ENCODE assay signal across 26 cellular contexts in the genomic region with DNA sequence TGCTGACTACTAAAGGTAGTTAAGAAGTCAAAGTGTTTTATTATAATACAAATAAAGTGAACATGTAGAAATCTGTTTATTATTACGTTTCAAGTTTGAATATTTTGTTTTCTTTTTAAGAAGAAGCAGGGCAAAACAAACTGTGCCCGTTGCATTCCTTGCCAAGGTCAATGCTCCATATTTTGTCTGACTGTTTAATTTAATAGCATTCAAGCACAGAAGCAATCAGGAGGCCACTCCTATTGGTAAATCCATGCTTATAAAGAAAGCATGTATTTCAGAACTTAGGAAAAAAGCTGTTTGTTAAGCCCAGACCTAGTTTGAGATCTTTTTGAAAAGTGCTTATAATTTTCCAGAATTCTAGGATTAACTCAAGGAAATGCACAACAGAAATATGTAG. TPM values are rescaled to one million over a fixed set of nuclear protein-coding genes. Genes with fewer than 3 reads are reported as not detected.
DNase-seq lines count a peak whose midpoint lies in the region; ATAC-seq, FAIRE-seq and TF ChIP-seq lines count a peak whose summit lies in the region.
"Had no signal": no experiment of that assay in that cellular context is flagged by ENCODE, and none has a peak within 500 bp of the region (broad histone marks: within the 10 kb centered on the region; RNA-seq: fewer than 3 reads in every experiment).

No MANE protein-coding gene starts in this region.

- H4K8ac ChIP-seq in mesenchymal stem cell (ENCODE audit: low read length): no peak overlapping the region

- DNase-seq in HepG2 (ENCODE audit: low spot score): no peak
- no peak for DNase-seq in OCI-M2 (lab: John Stamatoyannopoulos, UW; ENCODE audit: unreplicated experiment)
- DNase-seq in mesenchymal stem cell: no peak
- DNase-seq: ACHN; activated CD4-positive, alpha-beta T cell treated with anti-CD3 and anti-CD28 coated beads for 36 hours; body of pancreas; CD4-positive, alpha-beta T cell; DMS153; foreskin melanocyte; GDM1; left colon; NCI-H187; NCI-H226; NK-92 treated with Interleukin-12 subunit alpha and Interleukin-12 subunit beta, amount 100 ng/mL, for 24 hours; RPMI8226; stimulated activated CD4-positive, alpha-beta T cell treated with anti-CD3 and anti-CD28 coated beads, Interleukin-4, amount 100 ng/mL, for 1 hour; stomach had no signal

- no peak overlapping the region for H3K9ac ChIP-seq in liver (ENCODE audit: low read depth in 1 of 2, low read length in 2 of 2)
- H3K9ac ChIP-seq in HepG2 (ENCODE audit: insufficient read depth, low read depth, low read length): no peak overlapping the region
- peak overlapping the region; percentile 3 for H3K9ac ChIP-seq in iPS-18a (ENCODE audit: low read length)
- no peak overlapping the region for H3K9ac ChIP-seq in parathyroid adenoma
- no peak overlapping the region for H3K9ac ChIP-seq in mesenchymal stem cell (ENCODE audit: low read length)

- no peaks in the 10 kb centered on the region for H3K36me3 ChIP-seq in liver (ENCODE audit: control insufficient read depth in 4 of 4, insufficient read depth in 3 of 4, low read depth in 1 of 4, low read length in 3 of 4)
- no peaks in the 10 kb centered on the region for H3K36me3 ChIP-seq in HepG2 (replicated peaks in 1 of 2; ENCODE audit: control insufficient read depth in 1 of 2, insufficient read depth in 2 of 2, low read length in 2 of 2)
- no peaks in the 10 kb centered on the region for H3K36me3 ChIP-seq in iPS-18a (ENCODE audit: control insufficient read depth, low read depth, low read length)
- no peaks in the 10 kb centered on the region for H3K36me3 ChIP-seq in parathyroid adenoma (ENCODE audit: control insufficient read depth, insufficient read depth, low read length)
- H3K36me3 ChIP-seq in mesenchymal stem cell (ENCODE audit: control insufficient read depth in 1 of 2, insufficient read depth in 2 of 2, low read depth in 1 of 2, low read length in 2 of 2): no peaks in the 10 kb centered on the region
- H3K36me3 ChIP-seq: stomach had no signal

- H3K27ac ChIP-seq in liver (ENCODE audit: low read depth in 1 of 2, low read length in 2 of 2) (no peak overlapping the region), HepG2 (ENCODE audit: extremely low read length, insufficient read depth, low read length) (no peak overlapping the region), iPS-18a (ENCODE audit: low read length) (peak overlapping the region; percentile 42), parathyroid adenoma (peak overlapping the region; percentile 56), mesenchymal stem cell (ENCODE audit: low read length, poor library complexity, severe bottlenecking) (no peak overlapping the region)
- H3K27ac ChIP-seq: HL-60 had no signal

- H3K4me1 ChIP-seq in liver (ENCODE audit: control insufficient read depth in 4 of 4, insufficient read depth in 4 of 4, low read length in 3 of 4) (peaks cover 0 to 23% (median 23%) of the 10 kb centered on the region in 4 donors), HepG2 (ENCODE audit: insufficient read depth, low read length) (peaks cover 13% of the 10 kb centered on the region; the same call in 1 of the 2 replicates), iPS-18a (ENCODE audit: control insufficient read depth, low read depth, low read length) (peaks cover 76% of the 10 kb centered on the region), parathyroid adenoma (peaks cover 14% of the 10 kb centered on the region), mesenchymal stem cell (ENCODE audit: control insufficient read depth, insufficient read depth, low read depth, low read length) (peaks cover 8% of the 10 kb centered on the region)

- H3K79me2 ChIP-seq in HepG2 (ENCODE audit: insufficient read depth, low read length) (no peaks in the 10 kb centered on the region), parathyroid adenoma (no peaks in the 10 kb centered on the region)

- H3K4me3 ChIP-seq in liver (ENCODE audit: low read depth in 1 of 3, low read length in 3 of 3) (no peak overlapping the region), HepG2 (replicated peaks in 1 of 3; ENCODE audit: insufficient read depth in 1 of 3, low read depth in 2 of 3, low read length in 3 of 3) (no peak overlapping the region), iPS-18a (ENCODE audit: low read length) (no peak overlapping the region), parathyroid adenoma (ENCODE audit: low read depth, low read length) (no peak overlapping the region), mesenchymal stem cell (ENCODE audit: insufficient read depth in 1 of 2, low read depth in 1 of 2, low read length in 2 of 2) (no peak overlapping the region)
- H3K4me3 ChIP-seq: body of pancreas, coronary artery, K562, stomach had no signal

- H3K79me1 ChIP-seq in mesenchymal stem cell (replicated peaks; ENCODE audit: low read length, poor library complexity, severe bottlenecking): peaks cover 4% of the 10 kb centered on the region

- ATAC-seq in HepG2 (no peak), HG02970 (IDR thresholded peaks at IDR 0.05; ENCODE audit: low FRiP score, unreplicated experiment) (no peak), GM21515 (IDR thresholded peaks at IDR 0.05; ENCODE audit: unreplicated experiment) (no peak)
- ATAC-seq: activated CD4-positive, alpha-beta T cell treated with anti-CD3 and anti-CD28 coated beads for 36 hours; body of pancreas; K562; left colon had no signal

- H2AFZ ChIP-seq in HepG2 (ENCODE audit: low read length): no peak overlapping the region
- H2AFZ ChIP-seq in parathyroid adenoma: no peak overlapping the region
- no peak overlapping the region for H2AFZ ChIP-seq in mesenchymal stem cell (ENCODE audit: low read depth, low read length)

- no peak for FAIRE-seq in HepG2 (lab: Jason Lieb, UNC)
- FAIRE-seq: K562, urothelium cell line had no signal

- H3K9me3 ChIP-seq in liver (ENCODE audit: control insufficient read depth in 4 of 4, low read length in 3 of 4) (no peaks in the 10 kb centered on the region), HepG2 (ENCODE audit: low read length) (no peaks in the 10 kb centered on the region), iPS-18a (ENCODE audit: control insufficient read depth, low read depth, low read length) (no peaks in the 10 kb centered on the region), parathyroid adenoma (ENCODE audit: control insufficient read depth, low read length) (no peaks in the 10 kb centered on the region), mesenchymal stem cell (ENCODE audit: control insufficient read depth, low read length) (no peaks in the 10 kb centered on the region)
- H3K9me3 ChIP-seq: body of pancreas, stomach had no signal

- H2BK12ac ChIP-seq in mesenchymal stem cell (ENCODE audit: low read length in 2 of 2): no peak overlapping the region

- H3K14ac ChIP-seq in mesenchymal stem cell (ENCODE audit: low read length in 2 of 2): no peak overlapping the region

- H3K27me3 ChIP-seq in liver (ENCODE audit: control insufficient read depth in 4 of 4, insufficient read depth in 4 of 4, low read length in 3 of 4): no peaks in the 10 kb centered on the region
- H3K27me3 ChIP-seq in HepG2 (ENCODE audit: control insufficient read depth in 1 of 2, insufficient read depth in 2 of 2, low read length in 2 of 2): no peaks in the 10 kb centered on the region
- no peaks in the 10 kb centered on the region for H3K27me3 ChIP-seq in iPS-18a (ENCODE audit: control insufficient read depth, insufficient read depth, low read length)
- no peaks in the 10 kb centered on the region for H3K27me3 ChIP-seq in parathyroid adenoma (ENCODE audit: control insufficient read depth, insufficient read depth, low read length)
- no peaks in the 10 kb centered on the region for H3K27me3 ChIP-seq in mesenchymal stem cell (ENCODE audit: control insufficient read depth in 1 of 2, insufficient read depth in 1 of 2, low read length in 2 of 2)
- H3K27me3 ChIP-seq: body of pancreas, stomach had no signal

- in situ Hi-C loops in HepG2 (cut with HindIII; ENCODE audit: extremely low pct_ligation_motif_present, low pct_unique_long_range_greater_than_20kb): no loop called here

- no peak overlapping the region for H2AK5ac ChIP-seq in mesenchymal stem cell (ENCODE audit: low read length, severe bottlenecking)

- TF ChIP-seq RAD21 in liver (IDR thresholded peaks at IDR 0.05) (no peak), HepG2 (CRISPR knock-in tag; IDR thresholded peaks at IDR 0.05) (no peak)

- H3K4me2 ChIP-seq in HepG2 (ENCODE audit: low read depth, low read length) (no peak overlapping the region), parathyroid adenoma (ENCODE audit: low read length) (no peak overlapping the region), mesenchymal stem cell (ENCODE audit: low read length, poor library complexity, severe bottlenecking) (no peak overlapping the region)

- CTCF ChIA-PET in HepG2 (lab: Yijun Ruan, JAX; ENCODE audit: low intra/inter-chr PET ratio, low total read pairs): no interaction called here

- TF ChIP-seq EP300 in HepG2 (IDR thresholded peaks at IDR 0.05; ENCODE audit: low read depth in 2 of 2, low read length in 2 of 2) (no peak), HepG2 (CRISPR knock-in tag; IDR thresholded peaks at IDR 0.05; ENCODE audit: borderline replicate concordance) (no peak)

- H3K23ac ChIP-seq in mesenchymal stem cell (ENCODE audit: low read length in 2 of 2): no peak overlapping the region

- no peak overlapping the region for H2BK15ac ChIP-seq in mesenchymal stem cell (ENCODE audit: low read depth, poor library complexity, severe bottlenecking)

- H4K91ac ChIP-seq in mesenchymal stem cell (ENCODE audit: low read length): no peak overlapping the region

- 9% methylated on average over 2 of the region's 2 CpGs for WGBS in liver
- WGBS in HepG2 (ENCODE audit: low lambda C conversion rate): 30% methylated on average over 2 of the region's 2 CpGs
- 57% methylated on average over 1 of the region's 2 CpGs for WGBS in mesenchymal stem cell

- H2BK5ac ChIP-seq in mesenchymal stem cell (ENCODE audit: low read depth, low read length, poor library complexity, severe bottlenecking): no peak overlapping the region

- H2BK120ac ChIP-seq in mesenchymal stem cell (ENCODE audit: low read depth, low read length): no peak overlapping the region

- H3K4ac ChIP-seq in mesenchymal stem cell (ENCODE audit: low read depth in 1 of 2, low read length in 2 of 2): no peak overlapping the region

- no TSS peak for BruUV-seq in HepG2 (replicated peaks; lab: Mats Ljungman, UMichigan)

- TF ChIP-seq POLR2A in HepG2 (IDR thresholded peaks at IDR 0.05; ENCODE audit: insufficient read depth in 1 of 2, low read depth in 2 of 2, low read length in 2 of 2): no peak

- POLR2A ChIA-PET in HepG2 (lab: Yijun Ruan, JAX): no interaction called here

- H3K18ac ChIP-seq in mesenchymal stem cell (ENCODE audit: low read depth in 1 of 2, low read length in 2 of 2): no peak overlapping the region

- TF ChIP-seq CTCF in liver (IDR thresholded peaks at IDR 0.05; ENCODE audit: low read depth, low read length, missing input control): no peak
- TF ChIP-seq CTCF in HepG2 (CRISPR knock-in tag; IDR thresholded peaks at IDR 0.05): no peak
- TF ChIP-seq CTCF in parathyroid adenoma (IDR thresholded peaks at IDR 0.05): no peak

- H4K20me1 ChIP-seq in HepG2 (ENCODE audit: insufficient read depth, low read length): no peaks in the 10 kb centered on the region

- intact Hi-C loops in HepG2 (cut with micrococcal nuclease; ENCODE audit: unreplicated experiment): no loop called here

RNA-seq across cellular contexts. Expression of a gene that starts 51.6 kb away (rescaled TPM):
- total RNA-seq in liver: 10 to 100 TPM; 16.6 to 17.2 TPM
- 1 to 10 TPM; 3.8 to 7.3 TPM for polyA plus RNA-seq in liver
- total RNA-seq in HepG2 (2016; rRNA removed; fragmentation: Illumina TruSeq; extraction: Trizol): 4.3 and 4.8 TPM in 2 replicates
- 1.1 and 1.9 TPM in 2 replicates for total RNA-seq in HepG2 (2016; cell fraction: cytosol; rRNA removed; fragmentation: Illumina TruSeq; extraction: Trizol; ENCODE audit: low read depth)
- 4.6 and 5.0 TPM in 2 replicates for total RNA-seq in HepG2 (2016; cell fraction: insoluble cytoplasmic fraction; rRNA removed; fragmentation: Illumina TruSeq; extraction: Trizol)
- total RNA-seq in HepG2 (2016; cell fraction: membrane; rRNA removed; fragmentation: Illumina TruSeq; extraction: Trizol): 2.0 and 2.2 TPM in 2 replicates
- total RNA-seq in HepG2 (2016; cell fraction: nucleus; rRNA removed; fragmentation: Illumina TruSeq; extraction: Trizol): 5.8 and 7.5 TPM in 2 replicates
- 2.5 and 2.7 TPM in 2 replicates for polyA plus RNA-seq in HepG2 (2011; rRNA removed)
- 1.1 and 2.3 TPM in 2 replicates for polyA plus RNA-seq in HepG2 (2011; cell fraction: cytosol; rRNA removed)
- 2.3 and 2.4 TPM in 2 replicates for polyA plus RNA-seq in HepG2 (2011; cell fraction: nucleus; rRNA removed)
- 1.4 and 2.0 TPM in 2 replicates for polyA plus RNA-seq in HepG2 (2012)
- 0.18 and 0.35 TPM in 2 replicates for polyA plus RNA-seq in HepG2 (2016; cell fraction: cytosol; fragmentation: Illumina TruSeq; extraction: Trizol; ENCODE audit: low read depth)
- polyA plus RNA-seq in HepG2 (2016; cell fraction: insoluble cytoplasmic fraction; fragmentation: Illumina TruSeq; extraction: Trizol; ENCODE audit: low read depth): 3.1 and 3.6 TPM in 2 replicates
- polyA plus RNA-seq in HepG2 (2016; cell fraction: membrane; fragmentation: Illumina TruSeq; extraction: Trizol; ENCODE audit: low read depth): 0.64 and 0.72 TPM in 2 replicates
- polyA plus RNA-seq in HepG2 (2016; cell fraction: nucleus; fragmentation: Illumina TruSeq; extraction: Trizol; ENCODE audit: insufficient read depth, low read depth): 3.7 and 4.6 TPM in 2 replicates
- 1.2 and 6.8 TPM in 2 replicates for polyA minus RNA-seq in HepG2 (2011; rRNA and poly(A)+ RNA removed; ENCODE audit: low replicate concordance)
- 2.6 and 4.1 TPM in 2 replicates for polyA minus RNA-seq in HepG2 (2011; cell fraction: cytosol; rRNA and poly(A)+ RNA removed)
- 8.9 and 13.4 TPM in 2 replicates for polyA minus RNA-seq in HepG2 (2011; cell fraction: nucleus; rRNA and poly(A)+ RNA removed)
- 13.3 TPM for polyA plus RNA-seq in mesenchymal stem cell (2013, experiment 1 of 2)
- 15.6 TPM for polyA plus RNA-seq in mesenchymal stem cell (2013, experiment 2 of 2)
- total RNA-seq: activated CD4-positive, alpha-beta T cell treated with anti-CD3 and anti-CD28 coated beads for 36 hours; CD4-positive, alpha-beta T cell had no signal

Comparison
In these comparisons a context has a peak if more than half of its experiments do, and no peak if none do; other contexts are left out.
1. H3K27ac ChIP-seq: peak in iPS-18a (single experiment) and parathyroid adenoma (single experiment); none in liver (0 of 2), HepG2 (single experiment) and mesenchymal stem cell (single experiment).